Comparison of ENCODE assay signal across 10 cellular contexts in the genomic region with DNA sequence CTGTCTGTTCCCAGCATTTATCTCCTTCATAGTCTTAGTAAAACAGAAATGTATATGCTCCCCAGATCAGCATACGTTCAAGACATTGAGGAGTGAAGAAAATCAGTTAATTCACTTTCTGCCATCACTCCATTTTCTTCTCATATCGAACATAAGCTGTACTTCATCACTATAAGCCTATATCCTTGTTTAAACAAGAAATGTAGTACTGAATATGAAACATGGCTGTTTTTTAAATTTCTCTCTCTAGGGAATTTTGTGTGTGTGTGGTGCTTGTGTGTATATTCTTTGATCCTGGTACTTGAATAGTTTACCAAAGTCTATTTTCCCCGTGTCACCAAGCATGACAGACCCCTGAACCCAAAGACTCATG.
DNase-seq lines count a peak whose midpoint lies in the region; ATAC-seq and TF ChIP-seq lines count a peak whose summit lies in the region.
"Had no signal": no experiment of that assay in that cellular context is flagged by ENCODE, and none has a peak within 500 bp of the region (broad histone marks: within the 10 kb centered on the region; RNA-seq: fewer than 3 reads in every experiment).

No MANE protein-coding gene starts in this region.

- H3K4me1 Mint-ChIP-seq in stimulated activated naive CD8-positive, alpha-beta T cell treated with anti-CD3 and anti-CD28 coated beads, Interleukin-15, Interleukin-2, amounts not matched to agents 100 ng/mL and 50 ng/mL, for 24 hours (ENCODE audit: low read depth) = peaks cover 31% of the 10 kb centered on the region
- H3K4me1 Mint-ChIP-seq in activated T-helper 2 cell treated with anti-CD3 and anti-CD28 coated beads, Interferon-gamma antibody, Interleukin-2, Interleukin-4, amounts not matched to agents 10 μg/mL and 5 μg/mL and 100 μg/mL, durations not matched to agents 14 hours and 24 hours and 36 hours (ENCODE audit: low read depth) = peaks cover 31% of the 10 kb centered on the region
- H3K4me1 Mint-ChIP-seq in mesothelial cell of epicardium = peaks cover 24% of the 10 kb centered on the region

- no peak for ATAC-seq in stimulated activated naive CD8-positive, alpha-beta T cell treated with anti-CD3 and anti-CD28 coated beads, Interleukin-15, Interleukin-2, amounts not matched to agents 100 U/mL and 50 U/mL, for 24 hours

- H3K9me3 Mint-ChIP-seq in stimulated activated naive CD8-positive, alpha-beta T cell treated with anti-CD3 and anti-CD28 coated beads, Interleukin-15, Interleukin-2, amounts not matched to agents 100 ng/mL and 50 ng/mL, for 24 hours = no peaks in the 10 kb centered on the region
- H3K9me3 Mint-ChIP-seq in activated T-helper 2 cell treated with anti-CD3 and anti-CD28 coated beads, Interferon-gamma antibody, Interleukin-2, Interleukin-4, amounts not matched to agents 10 μg/mL and 5 μg/mL and 100 μg/mL, durations not matched to agents 14 hours and 24 hours and 36 hours = no peaks in the 10 kb centered on the region
- no peaks in the 10 kb centered on the region for H3K9me3 Mint-ChIP-seq in mesothelial cell of epicardium

- no peaks in the 10 kb centered on the region for H3K27me3 ChIP-seq in vagina
- peaks cover 32% of the 10 kb centered on the region for H3K27me3 ChIP-seq in suprapubic skin

- no peaks in the 10 kb centered on the region for H3K36me3 ChIP-seq in vagina
- no peaks in the 10 kb centered on the region for H3K36me3 ChIP-seq in suprapubic skin

- no peak for TF ChIP-seq POLR2A in vagina (IDR thresholded peaks at IDR 0.05)
- TF ChIP-seq POLR2A in suprapubic skin (IDR thresholded peaks at IDR 0.05) = no peak

- H3K4me1 ChIP-seq in vagina = peaks cover 23% of the 10 kb centered on the region
- peaks cover 34% of the 10 kb centered on the region for H3K4me1 ChIP-seq in suprapubic skin

- no peak for TF ChIP-seq EP300 in suprapubic skin (IDR thresholded peaks at IDR 0.05)

- intact Hi-C loops in activated T-helper 2 cell treated with anti-CD3 and anti-CD28 coated beads, Interferon-gamma antibody, Interleukin-2, Interleukin-4, amounts not matched to agents 10 μg/mL and 5 μg/mL and 100 μg/mL, durations not matched to agents 14 hours and 24 hours and 36 hours (cut with micrococcal nuclease) = loop anchor here (10.0 kb wide), 1 partner anchor 1640 kb away; a partner anchor contains a TSS
- intact Hi-C loops in vagina (cut with DNase I) = no loop called here

- WGBS in suprapubic skin = 78% methylated on average over 3 of the region's 3 CpGs

- DNase-seq in stimulated activated naive CD8-positive, alpha-beta T cell treated with anti-CD3 and anti-CD28 coated beads, Interleukin-15, Interleukin-2, amounts not matched to agents 100 U/mL and 50 U/mL, for 24 hours = no peak
- DNase-seq in activated T-helper 2 cell treated with anti-CD3 and anti-CD28 coated beads, Interferon-gamma antibody, Interleukin-2, Interleukin-4, amounts not matched to agents 10 μg/mL and 5 μg/mL and 100 μg/mL, durations not matched to agents 14 hours and 24 hours and 36 hours (ENCODE audit: low spot score) = no peak
- DNase-seq in mesothelial cell of epicardium (ENCODE audit: low spot score in 2 of 2, unreplicated experiment in 2 of 2) (no peak), vagina (ENCODE audit: extremely low spot score in 2 of 2) (no peak), suprapubic skin (ENCODE audit: low spot score in 2 of 2) (no peak), CD1c-positive myeloid dendritic cell (ENCODE audit: extremely low spot score) (no peak), NCI-H2196 treated with DMSO at 0.1 percent for 48 hours (lab: John Stamatoyannopoulos, UW; ENCODE audit: unreplicated experiment) (no peak)
- DNase-seq: amniotic stem cell, NCI-H1694 had no signal

- TF ChIP-seq CTCF in mesothelial cell of epicardium (IDR thresholded peaks at IDR 0.05; ENCODE audit: unreplicated experiment) = no peak
- no peak for TF ChIP-seq CTCF in vagina (IDR thresholded peaks at IDR 0.05)
- no peak for TF ChIP-seq CTCF in suprapubic skin (IDR thresholded peaks at IDR 0.05)

- peaks cover 14% of the 10 kb centered on the region for H3K36me3 Mint-ChIP-seq in stimulated activated naive CD8-positive, alpha-beta T cell treated with anti-CD3 and anti-CD28 coated beads, Interleukin-15, Interleukin-2, amounts not matched to agents 100 ng/mL and 50 ng/mL, for 24 hours (ENCODE audit: low read depth)
- H3K36me3 Mint-ChIP-seq in activated T-helper 2 cell treated with anti-CD3 and anti-CD28 coated beads, Interferon-gamma antibody, Interleukin-2, Interleukin-4, amounts not matched to agents 10 μg/mL and 5 μg/mL and 100 μg/mL, durations not matched to agents 14 hours and 24 hours and 36 hours (ENCODE audit: low read depth) = peaks cover 6% of the 10 kb centered on the region
- no peaks in the 10 kb centered on the region for H3K36me3 Mint-ChIP-seq in mesothelial cell of epicardium

- H3K9me3 ChIP-seq in vagina (no peaks in the 10 kb centered on the region), suprapubic skin (no peaks in the 10 kb centered on the region)

- peak overlapping the region; percentile 33 for H3K4me3 Mint-ChIP-seq in stimulated activated naive CD8-positive, alpha-beta T cell treated with anti-CD3 and anti-CD28 coated beads, Interleukin-15, Interleukin-2, amounts not matched to agents 100 ng/mL and 50 ng/mL, for 24 hours
- peak overlapping the region; percentile 97 for H3K4me3 Mint-ChIP-seq in activated T-helper 2 cell treated with anti-CD3 and anti-CD28 coated beads, Interferon-gamma antibody, Interleukin-2, Interleukin-4, amounts not matched to agents 10 μg/mL and 5 μg/mL and 100 μg/mL, durations not matched to agents 14 hours and 24 hours and 36 hours (ENCODE audit: low read depth)
- peak overlapping the region; percentile 97 for H3K4me3 Mint-ChIP-seq in mesothelial cell of epicardium

- H3K27ac Mint-ChIP-seq in stimulated activated naive CD8-positive, alpha-beta T cell treated with anti-CD3 and anti-CD28 coated beads, Interleukin-15, Interleukin-2, amounts not matched to agents 100 ng/mL and 50 ng/mL, for 24 hours = peak overlapping the region; percentile 98
- peak overlapping the region; percentile 97 for H3K27ac Mint-ChIP-seq in activated T-helper 2 cell treated with anti-CD3 and anti-CD28 coated beads, Interferon-gamma antibody, Interleukin-2, Interleukin-4, amounts not matched to agents 10 μg/mL and 5 μg/mL and 100 μg/mL, durations not matched to agents 14 hours and 24 hours and 36 hours
- H3K27ac Mint-ChIP-seq in mesothelial cell of epicardium = peak overlapping the region; percentile 100

- H3K27ac ChIP-seq in vagina (peak overlapping the region; percentile 68), suprapubic skin (no peak overlapping the region)

- H3K27me3 Mint-ChIP-seq in stimulated activated naive CD8-positive, alpha-beta T cell treated with anti-CD3 and anti-CD28 coated beads, Interleukin-15, Interleukin-2, amounts not matched to agents 100 ng/mL and 50 ng/mL, for 24 hours = no peaks in the 10 kb centered on the region
- no peaks in the 10 kb centered on the region for H3K27me3 Mint-ChIP-seq in activated T-helper 2 cell treated with anti-CD3 and anti-CD28 coated beads, Interferon-gamma antibody, Interleukin-2, Interleukin-4, amounts not matched to agents 10 μg/mL and 5 μg/mL and 100 μg/mL, durations not matched to agents 14 hours and 24 hours and 36 hours (ENCODE audit: low read depth)
- no peaks in the 10 kb centered on the region for H3K27me3 Mint-ChIP-seq in mesothelial cell of epicardium (ENCODE audit: low read depth)

- H3K4me3 ChIP-seq in vagina (peak overlapping the region in 1 of 2 donors; percentile 55), suprapubic skin (no peak overlapping the region)

Comparison
In these comparisons a context has a peak if more than half of its experiments do, and no peak if none do; other contexts are left out.
1. H3K4me3 Mint-ChIP-seq: peak in every context shown above with its lines; median percentile 97 in activated T-helper 2 cell treated with anti-CD3 and anti-CD28 coated beads, Interferon-gamma antibody, Interleukin-2, Interleukin-4, amounts not matched to agents 10 μg/mL and 5 μg/mL and 100 μg/mL, durations not matched to agents 14 hours and 24 hours and 36 hours; 97 in mesothelial cell of epicardium; 33 in stimulated activated naive CD8-positive, alpha-beta T cell treated with anti-CD3 and anti-CD28 coated beads, Interleukin-15, Interleukin-2, amounts not matched to agents 100 ng/mL and 50 ng/mL, for 24 hours.